Comparison of ENCODE assay signal across 21 cellular contexts in the genomic region with DNA sequence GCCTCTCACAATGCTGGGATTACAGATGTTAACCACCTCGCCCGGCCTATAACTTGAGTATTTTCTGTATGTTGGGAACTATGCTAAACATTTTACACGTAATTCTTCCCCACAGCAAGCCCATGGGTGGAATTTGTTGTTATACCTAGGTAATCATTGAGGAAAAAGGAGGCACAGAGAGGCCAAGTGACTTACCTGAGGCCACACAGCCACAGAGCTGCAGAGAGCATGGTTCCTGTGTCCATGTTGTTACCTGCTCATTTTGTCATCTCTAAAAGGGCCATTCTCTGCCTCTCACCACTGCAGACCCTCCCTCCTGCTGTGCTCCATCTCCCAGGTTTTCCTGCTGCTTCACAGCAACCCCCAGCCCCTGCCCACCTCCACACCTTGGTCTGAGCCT.
"Had no signal": no experiment of that assay in that cellular context is flagged by ENCODE, and none has a peak within 500 bp of the region (broad histone marks: within the 10 kb centered on the region; RNA-seq: fewer than 3 reads in every experiment).

No MANE protein-coding gene starts in this region.

- H3K27me3 Mint-ChIP-seq: activated CD4-positive, alpha-beta T cell treated with anti-CD3 and anti-CD28 coated beads for 36 hours; central memory CD8-positive, alpha-beta T cell; dendritic cell treated with granulocyte-macrophage colony-stimulating factor and Interleukin-4, amounts not matched to agents 40 ng/mL and 50 ng/mL, for 4 days; T-cell had no signal

- ATAC-seq: activated CD4-positive, alpha-beta T cell treated with anti-CD3 and anti-CD28 coated beads for 36 hours; esophagus mucosa; natural killer cell; sciatic nerve; T-cell had no signal

- H3K4me1 Mint-ChIP-seq: activated CD4-positive, alpha-beta T cell treated with anti-CD3 and anti-CD28 coated beads for 36 hours; central memory CD8-positive, alpha-beta T cell; T-cell had no signal

- H3K27ac Mint-ChIP-seq: activated CD4-positive, alpha-beta T cell treated with anti-CD3 and anti-CD28 coated beads for 36 hours; activated T-helper 2 cell treated with anti-CD3 and anti-CD28 coated beads, Interferon-gamma antibody, Interleukin-2, Interleukin-4, amounts not matched to agents 10 μg/mL and 5 μg/mL and 100 μg/mL, durations not matched to agents 14 hours and 24 hours and 36 hours; dendritic cell treated with granulocyte-macrophage colony-stimulating factor and Interleukin-4, amounts not matched to agents 40 ng/mL and 50 ng/mL, for 4 days; endodermal cell; natural killer cell had no signal

- H3K9me3 Mint-ChIP-seq: central memory CD8-positive, alpha-beta T cell; natural killer cell had no signal

- H3K4me3 ChIP-seq: left ventricle myocardium inferior, lung, tibial nerve had no signal

- DNase-seq: activated CD4-positive, alpha-beta T cell treated with anti-CD3 and anti-CD28 coated beads for 36 hours; activated CD4-positive, CD25-positive, alpha-beta regulatory T cell; activated CD8-positive, alpha-beta memory T cell treated with anti-CD3 and anti-CD28 coated beads, Interleukin-2, amount 50 U/mL, for 48 hours; activated T-cell treated with anti-CD3 and anti-CD28 coated beads, Interleukin-2, amount 50 U/mL, for 48 hours; endodermal cell; foreskin melanocyte; islet precursor cell; left ventricle myocardium inferior; mesendoderm; natural killer cell; small intestine; stimulated activated CD4-positive, alpha-beta T cell treated with anti-CD3 and anti-CD28 coated beads, Interleukin-1b, Interleukin-23, amount 100 ng/mL, for 48 hours; stimulated activated naive CD4-positive, alpha-beta T cell; T-cell had no signal

- H3K4me3 Mint-ChIP-seq: activated CD4-positive, alpha-beta T cell treated with anti-CD3 and anti-CD28 coated beads for 36 hours; central memory CD8-positive, alpha-beta T cell; dendritic cell treated with granulocyte-macrophage colony-stimulating factor and Interleukin-4, amounts not matched to agents 40 ng/mL and 50 ng/mL, for 4 days; endodermal cell; natural killer cell; T-cell had no signal

- H3K36me3 Mint-ChIP-seq: natural killer cell had no signal

- H3K27ac ChIP-seq: left ventricle myocardium inferior, tibial nerve had no signal

- H3K27me3 ChIP-seq: tibial nerve had no signal
